29 cellular contexts compared by ENCODE assay signal in the genomic region with DNA sequence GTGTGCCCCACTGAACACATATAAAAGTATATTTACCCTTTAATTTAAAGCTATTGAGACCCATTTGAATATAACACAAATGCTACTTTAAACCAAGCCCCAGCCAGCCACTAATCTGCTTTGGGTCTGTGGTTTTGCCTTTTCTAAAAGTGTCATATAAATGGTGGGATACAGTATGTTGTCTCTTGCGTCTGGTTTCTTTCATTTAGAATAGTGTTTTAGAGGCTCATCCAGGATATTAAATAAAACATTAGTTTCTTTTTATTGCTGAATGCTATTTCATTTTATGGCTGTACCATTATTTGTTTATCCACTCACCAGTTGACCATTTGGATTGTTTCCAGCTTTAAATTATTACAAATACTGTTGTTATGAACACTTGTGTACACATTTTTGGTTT.
"Had no signal": no experiment of that assay in that cellular context is flagged by ENCODE, and none has a peak within 500 bp of the region (broad histone marks: within the 10 kb centered on the region; RNA-seq: fewer than 3 reads in every experiment).

No MANE protein-coding gene starts in this region.

- H3K27me3 Mint-ChIP-seq: progenitor cell of endocrine pancreas had no signal

- H3K4me1 ChIP-seq: foreskin keratinocyte, upper lobe of left lung had no signal

- H3K36me3 ChIP-seq: ovary, stomach, suprapubic skin, upper lobe of left lung, WERI-Rb-1 had no signal

- H3K4me1 Mint-ChIP-seq: activated naive CD8-positive, alpha-beta T cell treated with anti-CD3 and anti-CD28 coated beads for 36 hours; naive thymus-derived CD4-positive, alpha-beta T cell; stimulated activated naive B cell treated with anti-CD40 and anti-IgM and Interleukin-4, amounts not matched to agents 10 μg/mL and 1 μg/mL and 100 μg/mL, for 72 hours; T-cell had no signal

- H3K27ac ChIP-seq: foreskin keratinocyte, upper lobe of left lung, WERI-Rb-1 had no signal

- H3K4me3 Mint-ChIP-seq: activated CD4-positive, alpha-beta memory T cell treated with anti-CD3 and anti-CD28 coated beads for 36 hours; activated naive CD4-positive, alpha-beta T cell treated with anti-CD3 and anti-CD28 coated beads for 36 hours; activated naive CD8-positive, alpha-beta T cell treated with anti-CD3 and anti-CD28 coated beads for 36 hours; activated T-helper 1 cell treated with anti-CD3 and anti-CD28 coated beads, Interleukin-12 subunit alpha, Interleukin-12 subunit beta, Interleukin-2, Interleukin-4 antibody, amounts not matched to agents 30 ng/mL and 10 ng/mL and 1 ng/mL, durations not matched to agents 14 hours and 24 hours and 36 hours; dendritic cell treated with granulocyte-macrophage colony-stimulating factor and Interleukin-4, amounts not matched to agents 40 ng/mL and 50 ng/mL, for 4 days; endodermal cell; naive thymus-derived CD4-positive, alpha-beta T cell; stimulated activated naive B cell treated with anti-CD40 and anti-IgM and Interleukin-4, amounts not matched to agents 10 μg/mL and 1 μg/mL and 100 μg/mL, for 72 hours; T-cell had no signal

- FAIRE-seq: keratinocyte, TTC549 had no signal

- DNase-seq: activated CD4-positive, alpha-beta memory T cell treated with anti-CD3 and anti-CD28 coated beads for 36 hours; activated CD4-positive, alpha-beta T cell treated with anti-CD3 and anti-CD28 coated beads for 48 hours; activated CD8-positive, alpha-beta memory T cell treated with anti-CD3 and anti-CD28 coated beads, Interleukin-2, amount 50 U/mL, for 4 hours; activated effector memory CD4-positive, alpha-beta T cell treated with anti-CD3 and anti-CD28 coated beads, Interleukin-2, amount 50 U/mL, for 16 hours; activated naive CD4-positive, alpha-beta T cell treated with anti-CD3 and anti-CD28 coated beads for 36 hours; activated naive CD8-positive, alpha-beta T cell treated with anti-CD3 and anti-CD28 coated beads for 36 hours; activated T-cell treated with anti-CD3 and anti-CD28 coated beads, Interleukin-2, amount 50 U/mL, for 1 hour; central memory CD4-positive, alpha-beta T cell; endodermal cell; foreskin keratinocyte; hippocampal formation; left cardiac atrium; mammary epithelial cell; naive thymus-derived CD4-positive, alpha-beta T cell; ovary; retina; stimulated activated CD4-positive, alpha-beta T cell treated with anti-CD3 and anti-CD28 coated beads, Interleukin-15, amount 100 ng/mL, for 24 hours; stimulated activated CD4-positive, alpha-beta T cell treated with anti-CD3 and anti-CD28 coated beads, Interleukin-2, amount 100 ng/mL, for 24 hours; stimulated activated naive B cell treated with anti-CD40 and anti-IgM and Interleukin-4, amounts not matched to agents 10 μg/mL and 1 μg/mL and 100 μg/mL, for 72 hours; stomach; T-cell; upper lobe of left lung; WERI-Rb-1 had no signal

- H3K9me3 ChIP-seq: ovary, suprapubic skin had no signal

- H3K27ac Mint-ChIP-seq: activated CD4-positive, alpha-beta memory T cell treated with anti-CD3 and anti-CD28 coated beads for 36 hours; activated naive CD4-positive, alpha-beta T cell treated with anti-CD3 and anti-CD28 coated beads for 36 hours; activated naive CD8-positive, alpha-beta T cell treated with anti-CD3 and anti-CD28 coated beads for 36 hours; activated T-helper 1 cell treated with anti-CD3 and anti-CD28 coated beads, Interleukin-12 subunit alpha, Interleukin-12 subunit beta, Interleukin-2, Interleukin-4 antibody, amounts not matched to agents 30 ng/mL and 10 ng/mL and 1 ng/mL, durations not matched to agents 14 hours and 24 hours and 36 hours; dendritic cell treated with granulocyte-macrophage colony-stimulating factor and Interleukin-4, amounts not matched to agents 40 ng/mL and 50 ng/mL, for 4 days; endodermal cell; naive thymus-derived CD4-positive, alpha-beta T cell; progenitor cell of endocrine pancreas; stimulated activated naive B cell treated with anti-CD40 and anti-IgM and Interleukin-4, amounts not matched to agents 10 μg/mL and 1 μg/mL and 100 μg/mL, for 72 hours; T-cell had no signal

- H3K27me3 ChIP-seq: foreskin keratinocyte, ovary, stomach, suprapubic skin, upper lobe of left lung had no signal

- H3K4me3 ChIP-seq: ovary, stomach, suprapubic skin, upper lobe of left lung had no signal

- H3K36me3 Mint-ChIP-seq: activated CD4-positive, alpha-beta memory T cell treated with anti-CD3 and anti-CD28 coated beads for 36 hours; activated naive CD8-positive, alpha-beta T cell treated with anti-CD3 and anti-CD28 coated beads for 36 hours; stimulated activated naive B cell treated with anti-CD40 and anti-IgM and Interleukin-4, amounts not matched to agents 10 μg/mL and 1 μg/mL and 100 μg/mL, for 72 hours had no signal
